In the genomic region with DNA sequence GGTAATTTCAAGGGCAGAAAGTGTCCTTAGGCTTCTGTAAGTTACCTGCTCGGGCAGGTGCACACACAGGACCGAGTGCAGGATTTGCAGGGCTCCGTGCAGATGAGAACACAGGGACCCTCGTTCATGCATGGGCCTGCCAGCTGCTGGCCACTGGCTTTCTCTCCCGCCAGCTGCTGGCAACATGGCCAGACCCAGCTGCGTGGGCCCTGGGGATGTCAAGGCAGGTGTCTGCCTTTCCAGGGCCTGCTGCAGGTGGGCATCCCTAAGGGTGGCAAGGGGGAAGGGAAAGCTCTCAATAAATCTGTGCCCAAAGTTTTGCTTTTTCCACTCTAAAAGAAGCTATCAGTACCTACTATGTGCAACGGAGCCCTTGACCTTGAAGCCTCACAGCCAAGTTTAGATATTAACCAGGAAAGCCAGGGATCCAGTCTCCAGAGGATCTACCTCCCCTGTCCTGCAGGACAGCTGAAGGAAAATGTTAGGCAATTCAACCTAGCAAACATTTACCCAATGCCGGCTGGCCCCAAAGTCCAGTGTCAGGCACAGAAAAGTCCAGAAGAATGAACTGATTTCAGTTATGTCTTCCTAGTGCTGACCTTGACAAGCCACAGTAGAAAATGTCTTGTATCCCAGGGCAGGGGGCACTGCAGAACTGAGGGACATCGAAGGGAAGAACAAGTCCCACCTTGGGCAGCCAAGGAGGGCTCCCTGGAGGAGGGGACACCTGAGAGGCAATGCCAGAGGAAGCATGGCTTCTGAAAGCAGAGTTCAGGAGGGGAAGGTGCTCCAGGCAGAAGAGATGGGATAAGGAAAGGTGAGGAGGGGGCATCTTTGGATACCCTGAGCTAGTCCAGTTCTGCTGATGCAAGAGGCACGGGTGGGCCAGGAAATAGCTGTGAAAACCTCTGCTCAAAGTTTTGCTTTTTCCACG, we compare ENCODE assay signal across 24 cellular contexts.
"Had no signal": no experiment of that assay in that cellular context is flagged by ENCODE, and none has a peak within 500 bp of the region (broad histone marks: within the 10 kb centered on the region; RNA-seq: fewer than 3 reads in every experiment).

No MANE protein-coding gene starts in this region.

- H3K36me3 ChIP-seq: neural progenitor cell, thyroid gland had no signal

- H3K27me3 ChIP-seq: body of pancreas, cardiac muscle cell, heart right ventricle, left lung, neural progenitor cell, thyroid gland had no signal

- H3K9me3 Mint-ChIP-seq: mesothelial cell of epicardium; naive thymus-derived CD8-positive, alpha-beta T cell; neural progenitor cell; stimulated activated naive CD8-positive, alpha-beta T cell treated with anti-CD3 and anti-CD28 coated beads, Interleukin-15, Interleukin-2, amounts not matched to agents 100 ng/mL and 50 ng/mL, for 24 hours had no signal

- DNase-seq: activated CD4-positive, alpha-beta T cell treated with anti-CD3 and anti-CD28 coated beads for 48 hours; activated naive CD4-positive, alpha-beta T cell; activated T-cell treated with anti-CD3 and anti-CD28 coated beads, Interleukin-2, amount 50 U/mL, for 1 hour; anterior cingulate cortex; body of pancreas; cortex of kidney; effector CD4-positive, alpha-beta T cell; erythroblast; foreskin fibroblast; heart right ventricle; mammary epithelial cell; naive thymus-derived CD8-positive, alpha-beta T cell; retina; stimulated activated CD4-positive, alpha-beta T cell treated with anti-CD3 and anti-CD28 coated beads, Interleukin-4, amount 100 ng/mL, for 1 hour; substantia nigra; SW 1271; T-helper 2 cell; thyroid gland had no signal

- H3K4me1 ChIP-seq: body of pancreas, heart right ventricle, left lung, neural progenitor cell, thyroid gland had no signal

- H3K27ac Mint-ChIP-seq: mesothelial cell of epicardium; neural progenitor cell; progenitor cell of endocrine pancreas; stimulated activated naive CD8-positive, alpha-beta T cell treated with anti-CD3 and anti-CD28 coated beads, Interleukin-15, Interleukin-2, amounts not matched to agents 100 ng/mL and 50 ng/mL, for 24 hours had no signal

- H3K27ac ChIP-seq: body of pancreas, cardiac muscle cell, heart right ventricle, left lung, neural progenitor cell, thyroid gland had no signal

- H3K27me3 Mint-ChIP-seq: naive thymus-derived CD8-positive, alpha-beta T cell; progenitor cell of endocrine pancreas; stimulated activated naive CD8-positive, alpha-beta T cell treated with anti-CD3 and anti-CD28 coated beads, Interleukin-15, Interleukin-2, amounts not matched to agents 100 ng/mL and 50 ng/mL, for 24 hours had no signal

- H3K4me3 ChIP-seq: body of pancreas, cardiac muscle cell, heart right ventricle, left lung, neural progenitor cell, thyroid gland had no signal

- H3K4me3 Mint-ChIP-seq: mesothelial cell of epicardium; naive thymus-derived CD8-positive, alpha-beta T cell; neural progenitor cell; stimulated activated naive CD8-positive, alpha-beta T cell treated with anti-CD3 and anti-CD28 coated beads, Interleukin-15, Interleukin-2, amounts not matched to agents 100 ng/mL and 50 ng/mL, for 24 hours had no signal

- ATAC-seq: body of pancreas; heart right ventricle; left lung; naive thymus-derived CD8-positive, alpha-beta T cell had no signal

- H3K9me3 ChIP-seq: body of pancreas, heart right ventricle, left lung, thyroid gland had no signal

- H3K4me1 Mint-ChIP-seq: mesothelial cell of epicardium, neural progenitor cell had no signal
